In genomic region chr1:4598561-4598960, GRCh38 we compare ENCODE assay signal across 13 cellular contexts. TPM values are rescaled to one million over a fixed set of nuclear protein-coding genes. Genes with fewer than 3 reads are reported as not detected.
DNase-seq lines count a peak whose midpoint lies in the region; ATAC-seq and TF ChIP-seq lines count a peak whose summit lies in the region.
"Had no signal": no experiment of that assay in that cellular context is flagged by ENCODE, and none has a peak within 500 bp of the region (broad histone marks: within the 10 kb centered on the region; RNA-seq: fewer than 3 reads in every experiment).

No MANE protein-coding gene starts in this region.

- no peaks in the 10 kb centered on the region for H3K36me3 Mint-ChIP-seq in MCF 10A (ENCODE audit: insufficient read depth, unreplicated experiment)
- H3K36me3 Mint-ChIP-seq: CD14-positive monocyte; CD8-positive, alpha-beta T cell had no signal

- intact Hi-C loops in sciatic nerve (cut with DNase I), result loop anchor here (2.0 kb wide), 1 partner anchor 70 kb away; no protein-coding TSS in a partner anchor
- intact Hi-C loops in MCF 10A (cut with micrococcal nuclease), result no loop called here

- CTCF ChIA-PET in MCF 10A (lab: Yijun Ruan, JAX), result no interaction called here

- no peaks in the 10 kb centered on the region for H3K9me3 Mint-ChIP-seq in MCF 10A (ENCODE audit: unreplicated experiment)
- H3K9me3 Mint-ChIP-seq: CD8-positive, alpha-beta T cell had no signal

- TF ChIP-seq CTCF in MCF 10A (IDR thresholded peaks at IDR 0.05; ENCODE audit: unreplicated experiment), result no peak

- no peak for ATAC-seq in sciatic nerve
- ATAC-seq: CD8-positive, alpha-beta T cell had no signal

- no TSS peak for BruUV-seq in MCF 10A (replicated peaks; lab: Mats Ljungman, UMichigan)

- no peaks in the 10 kb centered on the region for H3K27me3 Mint-ChIP-seq in MCF 10A (ENCODE audit: insufficient read depth, unreplicated experiment)

- H3K4me3 Mint-ChIP-seq in MCF 10A (ENCODE audit: unreplicated experiment), result no peak overlapping the region
- H3K4me3 Mint-ChIP-seq: CD14-positive monocyte; CD8-positive, alpha-beta T cell had no signal

- DNase-seq in ecto neural progenitor cell (ENCODE audit: low spot score), result peak; percentile 20
- peak; percentile 81 for DNase-seq in mesenteric fat pad (ENCODE audit: low spot score)
- DNase-seq in sciatic nerve (ENCODE audit: low spot score), result peak; percentile 6
- no peak for DNase-seq in SKM-1 treated with dmso at 0.1 percent for 144 hours (lab: John Stamatoyannopoulos, UW; ENCODE audit: unreplicated experiment)
- no peak for DNase-seq in CD1c-positive myeloid dendritic cell (ENCODE audit: extremely low spot score)
- DNase-seq in MCF 10A (ENCODE audit: unreplicated experiment), result no peak
- no peak for DNase-seq in DMS153 treated with DMSO at 0.1 percent for 48 hours (lab: John Stamatoyannopoulos, UW; ENCODE audit: unreplicated experiment)
- DNase-seq: ACHN; BE2C; Calu3; CD8-positive, alpha-beta T cell; DMS 273 treated with DMSO at 0.1 percent for 48 hours had no signal

- H3K4me1 Mint-ChIP-seq in MCF 10A (ENCODE audit: insufficient read depth, unreplicated experiment), result peaks cover 9% of the 10 kb centered on the region
- H3K4me1 Mint-ChIP-seq: CD14-positive monocyte had no signal

- H3K27ac Mint-ChIP-seq in MCF 10A (ENCODE audit: low read depth, unreplicated experiment), result no peak overlapping the region
- H3K27ac Mint-ChIP-seq: CD14-positive monocyte; CD8-positive, alpha-beta T cell had no signal

- POLR2A ChIA-PET in MCF 10A (lab: Yijun Ruan, JAX), result no interaction called here

RNA-seq across cellular contexts. Expression of gene AJAP1, which starts 55.8 kb away (rescaled TPM):
- total RNA-seq in mesenteric fat pad, result 0.55 TPM
- 1.4 TPM for total RNA-seq in sciatic nerve
- total RNA-seq in MCF 10A (2022), result not detected in 2 replicates
- total RNA-seq: Calu3 had no signal

Comparison
In these comparisons a context has a peak if more than half of its experiments do, and no peak if none do; other contexts are left out.
1. DNase-seq: peak in ecto neural progenitor cell (single experiment), mesenteric fat pad (single experiment) and sciatic nerve (single experiment); none in SKM-1 treated with dmso at 0.1 percent for 144 hours (single experiment), CD1c-positive myeloid dendritic cell (single experiment), MCF 10A (single experiment) and DMS153 treated with DMSO at 0.1 percent for 48 hours (single experiment).